In the genomic region with DNA sequence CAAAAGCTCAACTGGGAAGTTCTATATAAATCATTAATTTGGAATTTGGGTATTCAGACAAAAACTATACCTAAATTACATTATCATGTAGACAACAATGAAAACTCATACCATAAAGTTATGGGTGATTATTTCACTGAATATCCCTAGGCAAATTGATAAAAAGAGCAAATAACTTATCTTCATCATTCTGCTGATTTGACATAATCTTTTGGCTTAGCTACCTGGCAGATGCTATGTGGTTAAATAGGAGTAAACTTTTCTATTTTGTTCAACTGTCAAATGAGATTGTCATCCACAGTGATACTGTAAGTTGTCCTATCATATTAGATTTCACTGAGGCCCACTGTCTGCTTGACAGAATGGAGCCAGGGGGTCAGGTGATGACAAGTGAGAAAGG, we compare ENCODE assay signal across 25 cellular contexts.
A peak's percentile ranks its signal among the peaks of the same experiment; 100 is the strongest.
DNase-seq lines count a peak whose midpoint lies in the region; ATAC-seq, FAIRE-seq and TF ChIP-seq lines count a peak whose summit lies in the region.
"Had no signal": no experiment of that assay in that cellular context is flagged by ENCODE, and none has a peak within 500 bp of the region (broad histone marks: within the 10 kb centered on the region; RNA-seq: fewer than 3 reads in every experiment).

No MANE protein-coding gene starts in this region.

- intact Hi-C loops in Right ventricle myocardium inferior (cut with DNase I): no loop called here

- no peak overlapping the region for H3K4me3 ChIP-seq in A549
- no peak overlapping the region for H3K4me3 ChIP-seq in H1 (ENCODE audit: extremely low read depth in 1 of 4, insufficient read depth in 2 of 4, low read depth in 3 of 4, low read length in 4 of 4)
- H3K4me3 ChIP-seq: BLaER1 treated with 17β-estradiol and CSF1 and Interleukin-3, amounts not matched to agents 10 nM and 100 nM; GM12878 had no signal

- H3K27me3 Mint-ChIP-seq in WTC11 (ENCODE audit: low read depth): no peaks in the 10 kb centered on the region
- H3K27me3 Mint-ChIP-seq: B cell; CD4-positive, alpha-beta T cell had no signal

- H3K23ac ChIP-seq in H1 (ENCODE audit: insufficient read length): no peak overlapping the region

- no peaks in the 10 kb centered on the region for H3K27me3 ChIP-seq in H1 (replicated peaks in 1 of 4; ENCODE audit: control insufficient read depth in 3 of 4, extremely low read depth in 1 of 4, insufficient read depth in 3 of 4, low read length in 3 of 4)
- H3K27me3 ChIP-seq: BLaER1 treated with 17β-estradiol and CSF1 and Interleukin-3, amounts not matched to agents 10 nM and 100 nM had no signal

- no peak overlapping the region for H2BK5ac ChIP-seq in H1 (ENCODE audit: low read depth, low read length)

- FAIRE-seq in A549 (lab: Jason Lieb, UNC) (no peak), H1 (lab: Jason Lieb, UNC) (no peak)
- FAIRE-seq: GM12878, GM12892, GM18507 had no signal

- TF ChIP-seq RAD21 in A549 (conservative IDR thresholded peaks at IDR 0.05 in 1 of 2, IDR thresholded peaks at IDR 0.05 in 1 of 2): no peak
- TF ChIP-seq RAD21 in H1 (IDR thresholded peaks at IDR 0.05 in 1 of 2, conservative IDR thresholded peaks at IDR 0.05 in 1 of 2; ENCODE audit: low read depth in 2 of 2, low read length in 2 of 2): no peak

- no peaks in the 10 kb centered on the region for H3K9me3 Mint-ChIP-seq in WTC11

- H3K4me1 Mint-ChIP-seq in WTC11: peaks cover 47% of the 10 kb centered on the region
- H3K4me1 Mint-ChIP-seq: B cell had no signal

- no peak overlapping the region for H3K9ac ChIP-seq in H1 (replicated peaks in 1 of 4; ENCODE audit: extremely low read depth in 1 of 4, low read depth in 3 of 4, low read length in 3 of 4)
- H3K9ac ChIP-seq: BLaER1 treated with 17β-estradiol and CSF1 and Interleukin-3, amounts not matched to agents 10 nM and 100 nM had no signal

- H3K79me2 ChIP-seq in H1 (ENCODE audit: control insufficient read depth in 1 of 2, insufficient read depth in 2 of 2, low read length in 2 of 2): no peaks in the 10 kb centered on the region

- H2BK12ac ChIP-seq in H1 (ENCODE audit: low read depth, low read length): no peak overlapping the region

- TF ChIP-seq CTCF in A549 (IDR thresholded peaks at IDR 0.05) (no peak), WTC11 (IDR thresholded peaks at IDR 0.05) (no peak), H1 (IDR thresholded peaks at IDR 0.05; ENCODE audit: control extremely low read depth in 1 of 3, insufficient read depth in 1 of 3, low read depth in 1 of 3, low read length in 3 of 3) (no peak)

- no peak overlapping the region for H2AFZ ChIP-seq in H1 (ENCODE audit: low read length)

- DNase-seq in NCI-H2171 treated with DMSO at 0.1 percent for 48 hours (lab: John Stamatoyannopoulos, UW) (peak; percentile 9), NCI-H2171 (lab: John Stamatoyannopoulos, UW) (no peak), A549 (ENCODE audit: low read depth in 1 of 2, low spot score in 1 of 2) (no peak), WTC11 (ENCODE audit: low spot score) (no peak), H1 (ENCODE audit: low read depth in 1 of 2, low spot score in 2 of 2) (no peak), HuH-7 (ENCODE audit: low spot score) (no peak), Right ventricle myocardium inferior (ENCODE audit: missing footprints) (no peak)
- DNase-seq: AML-193; CD4-positive, alpha-beta T cell; CD8-positive, alpha-beta T cell; COR-L47; DMS 273 treated with DMSO at 0.1 percent for 48 hours; DMS153; DMS53; DMS79; DND-41; EL; GDM1 had no signal

- CTCF ChIA-PET in A549 (lab: Yijun Ruan, JAX) (no interaction called here), WTC11 (lab: Charles Lee) (interaction anchor here (1.0 kb wide), 1 partner anchor 62 kb away, joined by 3 read pairs; no protein-coding TSS in a partner anchor), H1 (lab: Charles Lee; ENCODE audit: partially characterized antibody) (interaction anchor here (0.9 to 1.5 kb wide), 4 partner anchors 9 to 138 kb away, joined by 3 to 5 read pairs (median 3); no protein-coding TSS in a partner anchor)

- no peak overlapping the region for H4K5ac ChIP-seq in H1 (ENCODE audit: insufficient read length, low read depth, low read length)

- H2BK120ac ChIP-seq in H1 (replicated peaks; ENCODE audit: low read depth, low read length): no peak overlapping the region

- no peak overlapping the region for H3K4me3 Mint-ChIP-seq in WTC11
- H3K4me3 Mint-ChIP-seq: B cell; CD4-positive, alpha-beta T cell; CD8-positive, alpha-beta T cell had no signal

- no peak overlapping the region for H3K4ac ChIP-seq in H1 (replicated peaks; ENCODE audit: insufficient read length, low read depth, low read length)

- POLR2A ChIA-PET in A549 (lab: Yijun Ruan, JAX) (no interaction called here), WTC11 (lab: Charles Lee) (interaction anchor here (0.5 kb wide), 1 partner anchor 10 kb away, joined by 3 read pairs; no protein-coding TSS in a partner anchor), H1 (lab: Charles Lee; ENCODE audit: partially characterized antibody) (no interaction called here)

- H2AK5ac ChIP-seq in H1 (ENCODE audit: low read depth, low read length): no peak overlapping the region

- H3K14ac ChIP-seq in H1 (ENCODE audit: insufficient read length): no peak overlapping the region

- no peak for TF ChIP-seq POLR2A in A549 (IDR thresholded peaks at IDR 0.05; ENCODE audit: low read length)
- no peak for TF ChIP-seq POLR2A in H1 (IDR thresholded peaks at IDR 0.05; ENCODE audit: control extremely low read depth in 1 of 2, low read depth in 2 of 2, low read length in 2 of 2)

- no peak overlapping the region for H4K8ac ChIP-seq in H1 (ENCODE audit: extremely low read depth, insufficient read depth, low read length)

- no peaks in the 10 kb centered on the region for H3K79me1 ChIP-seq in H1 (ENCODE audit: low read depth, low read length)

- H2BK15ac ChIP-seq in H1 (ENCODE audit: low read length): no peak overlapping the region

- H3K9me3 ChIP-seq in A549 (no peaks in the 10 kb centered on the region), H1 (ENCODE audit: insufficient read depth in 2 of 2, low read depth in 1 of 2, low read length in 1 of 2) (no peaks in the 10 kb centered on the region)
- H3K9me3 ChIP-seq: BLaER1 treated with 17β-estradiol and CSF1 and Interleukin-3, amounts not matched to agents 10 nM and 100 nM had no signal

- TF ChIP-seq EP300 in A549 (IDR thresholded peaks at IDR 0.05) (no peak), H1 (IDR thresholded peaks at IDR 0.05; ENCODE audit: borderline replicate concordance in 1 of 2, low read depth in 2 of 2, low read length in 2 of 2) (no peak)

- H3K23me2 ChIP-seq in H1 (ENCODE audit: low read depth, low read length): no peaks in the 10 kb centered on the region

- no peak overlapping the region for H3K18ac ChIP-seq in H1 (ENCODE audit: extremely low read depth, low read length)

- no peak overlapping the region for H2BK20ac ChIP-seq in H1 (ENCODE audit: low read length)

- H3K36me3 Mint-ChIP-seq in WTC11: no peaks in the 10 kb centered on the region
- H3K36me3 Mint-ChIP-seq: CD8-positive, alpha-beta T cell had no signal

- H3K4me2 ChIP-seq in A549 (no peak overlapping the region), H1 (ENCODE audit: insufficient read depth in 1 of 2, low read depth in 2 of 2, low read length in 2 of 2) (no peak overlapping the region)
- H3K4me2 ChIP-seq: BLaER1 treated with 17β-estradiol and CSF1 and Interleukin-3, amounts not matched to agents 10 nM and 100 nM had no signal

- no peaks in the 10 kb centered on the region for H3K36me3 ChIP-seq in H1 (ENCODE audit: control insufficient read depth in 2 of 4, insufficient read depth in 4 of 4, low read length in 3 of 4)
- H3K36me3 ChIP-seq: BLaER1 treated with 17β-estradiol and CSF1 and Interleukin-3, amounts not matched to agents 10 nM and 100 nM had no signal

- no peak overlapping the region for H3K27ac ChIP-seq in A549
- no peak overlapping the region for H3K27ac ChIP-seq in H1 (ENCODE audit: low read depth, low read length)
- H3K27ac ChIP-seq: 22Rv1; BLaER1 treated with 17β-estradiol and CSF1 and Interleukin-3, amounts not matched to agents 10 nM and 100 nM; C4-2B had no signal

- H3K4me1 ChIP-seq in A549 (no peaks in the 10 kb centered on the region), H1 (replicated peaks in 1 of 4; ENCODE audit: control insufficient read depth in 3 of 4, insufficient read depth in 4 of 4, low read length in 3 of 4) (peaks cover 0 to 14% (median 11%) of the 10 kb centered on the region in 4 experiments; a peak in 6 of 7 replicates)
- H3K4me1 ChIP-seq: BLaER1 treated with 17β-estradiol and CSF1 and Interleukin-3, amounts not matched to agents 10 nM and 100 nM had no signal

- H3K56ac ChIP-seq in H1 (replicated peaks; ENCODE audit: insufficient read length, low read depth, low read length): no peak overlapping the region

- no peak for ATAC-seq in A549
- no peak for ATAC-seq in WTC11
- ATAC-seq in Right ventricle myocardium inferior: no peak
- ATAC-seq: CD8-positive, alpha-beta T cell; GM12878 had no signal

- H3K27ac Mint-ChIP-seq in WTC11: peak overlapping the region; percentile 72; the same call in 1 of the 2 replicates
- H3K27ac Mint-ChIP-seq: B cell; CD4-positive, alpha-beta T cell; CD8-positive, alpha-beta T cell had no signal

- H4K91ac ChIP-seq in H1 (replicated peaks; ENCODE audit: insufficient read length, low read length): no peak overlapping the region

- H4K20me1 ChIP-seq in H1 (replicated peaks in 1 of 2; ENCODE audit: control insufficient read depth in 1 of 2, insufficient read depth in 2 of 2, low read length in 2 of 2): no peaks in the 10 kb centered on the region
- H4K20me1 ChIP-seq: BLaER1 treated with 17β-estradiol and CSF1 and Interleukin-3, amounts not matched to agents 10 nM and 100 nM had no signal

TF ChIP-seq in A549, 52 proteins besides CTCF, POLR2A, EP300 and RAD21:
- TF ChIP-seq NR3C1 (IDR thresholded peaks at IDR 0.05) (no peak), MAFK (IDR thresholded peaks at IDR 0.05; ENCODE audit: partially characterized antibody) (peak; percentile 85)

TF ChIP-seq in WTC11, 78 proteins besides CTCF, POLR2A, EP300 and RAD21 (continues in another document):
- TF ChIP-seq TEAD4 (CRISPR knock-in tag; IDR thresholded peaks at IDR 0.05) (no peak), ZNF416 (CRISPR knock-in tag; IDR thresholded peaks at IDR 0.05) (no peak), CBFB (CRISPR knock-in tag; IDR thresholded peaks at IDR 0.05; ENCODE audit: low read depth) (no peak), ZNF232 (CRISPR knock-in tag; IDR thresholded peaks at IDR 0.05) (no peak)

TF ChIP-seq in H1, 55 proteins besides CTCF, POLR2A, EP300 and RAD21:
- no peak for TF ChIP-seq ZNF274 (IDR thresholded peaks at IDR 0.05; ENCODE audit: borderline replicate concordance, extremely low read depth, low read length)
- TF ChIP-seq, protein P1, sequence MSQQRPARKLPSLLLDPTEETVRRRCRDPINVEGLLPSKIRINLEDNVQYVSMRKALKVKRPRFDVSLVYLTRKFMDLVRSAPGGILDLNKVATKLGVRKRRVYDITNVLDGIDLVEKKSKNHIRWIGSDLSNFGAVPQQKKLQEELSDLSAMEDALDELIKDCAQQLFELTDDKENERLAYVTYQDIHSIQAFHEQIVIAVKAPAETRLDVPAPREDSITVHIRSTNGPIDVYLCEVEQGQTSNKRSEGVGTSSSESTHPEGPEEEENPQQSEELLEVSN (IDR thresholded peaks at IDR 0.05): no peak
- TF ChIP-seq MAFK (IDR thresholded peaks at IDR 0.05; ENCODE audit: low read depth, low read length): 0 out of 2 replicates have a peak, but pooled peaks have one; percentile 4
- TF ChIP-seq CBX5 (IDR thresholded peaks at IDR 0.05; ENCODE audit: low read depth, low read length): no peak
- TF ChIP-seq RNF2 (IDR thresholded peaks at IDR 0.05; ENCODE audit: borderline replicate concordance, low read depth, low read length, missing control alignments, poor library complexity, severe bottlenecking): no peak
